In the genomic region with DNA sequence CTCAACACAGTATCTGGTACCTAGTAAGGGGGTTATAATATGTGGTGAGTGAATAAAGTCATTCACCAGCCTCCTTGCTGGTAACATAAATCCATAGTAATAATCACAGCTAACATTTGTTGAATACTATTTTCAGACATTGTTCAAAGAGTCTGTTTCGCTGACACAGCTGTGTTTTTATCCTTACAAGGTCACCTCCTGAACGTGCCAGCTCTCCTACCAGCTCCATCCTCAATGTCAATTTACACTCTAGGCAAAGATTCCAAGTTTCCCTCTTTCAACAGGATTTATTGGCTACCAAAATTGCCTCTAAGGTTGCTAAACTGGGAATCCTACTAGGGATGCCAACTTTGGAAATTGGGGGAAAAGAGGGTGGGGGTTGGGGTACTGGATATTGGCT, we compare ENCODE assay signal across 13 cellular contexts.
"Had no signal": no experiment of that assay in that cellular context is flagged by ENCODE, and none has a peak within 500 bp of the region (broad histone marks: within the 10 kb centered on the region; RNA-seq: fewer than 3 reads in every experiment).

No MANE protein-coding gene starts in this region.

- H3K27me3 ChIP-seq: brain microvascular endothelial cell, pancreas had no signal

- H3K36me3 ChIP-seq: brain microvascular endothelial cell, pancreas had no signal

- DNase-seq: activated CD4-positive, alpha-beta T cell treated with anti-CD3 and anti-CD28 coated beads, Interleukin-2, amount 50 U/mL, for 4 hours; activated CD4-positive, CD25-positive, alpha-beta regulatory T cell treated with anti-CD3 and anti-CD28 coated beads, Interleukin-2, amount 50 U/mL, for 72 hours; activated effector memory CD4-positive, alpha-beta T cell treated with Interleukin-2 at 50 U/mL for 16 hours; activated T-cell treated with anti-CD3 and anti-CD28 coated beads, Interleukin-2, amount 50 U/mL, for 1 hour; brain microvascular endothelial cell; head of caudate nucleus; mesendoderm; pancreas; small intestine; trophoblast cell had no signal

- H3K27me3 Mint-ChIP-seq: activated naive CD4-positive, alpha-beta T cell treated with anti-CD3 and anti-CD28 coated beads, Interleukin-2, amount 50 U/mL, for 24 hours had no signal

- H3K9me3 ChIP-seq: pancreas had no signal

- H3K4me1 Mint-ChIP-seq: activated naive CD4-positive, alpha-beta T cell treated with anti-CD3 and anti-CD28 coated beads, Interleukin-2, amount 50 U/mL, for 24 hours; stimulated activated effector memory CD8-positive, alpha-beta T cell treated with anti-CD3 and anti-CD28 coated beads, Interleukin-12 subunit alpha, Interleukin-12 subunit beta, amount 100 ng/mL, for 72 hours had no signal

- H3K9me3 Mint-ChIP-seq: activated naive CD4-positive, alpha-beta T cell treated with anti-CD3 and anti-CD28 coated beads, Interleukin-2, amount 50 U/mL, for 24 hours; stimulated activated effector memory CD8-positive, alpha-beta T cell treated with anti-CD3 and anti-CD28 coated beads, Interleukin-12 subunit alpha, Interleukin-12 subunit beta, amount 100 ng/mL, for 72 hours had no signal

- H3K4me3 Mint-ChIP-seq: activated naive CD4-positive, alpha-beta T cell treated with anti-CD3 and anti-CD28 coated beads, Interleukin-2, amount 50 U/mL, for 24 hours; stimulated activated effector memory CD8-positive, alpha-beta T cell treated with anti-CD3 and anti-CD28 coated beads, Interleukin-12 subunit alpha, Interleukin-12 subunit beta, amount 100 ng/mL, for 72 hours had no signal

- H3K27ac ChIP-seq: brain microvascular endothelial cell, pancreas had no signal

- H3K4me3 ChIP-seq: pancreas had no signal

- ATAC-seq: esophagus mucosa; stimulated activated effector memory CD8-positive, alpha-beta T cell treated with anti-CD3 and anti-CD28 coated beads, Interleukin-12 subunit alpha, Interleukin-12 subunit beta, amount 100 ng/mL, for 72 hours had no signal

- H3K36me3 Mint-ChIP-seq: activated naive CD4-positive, alpha-beta T cell treated with anti-CD3 and anti-CD28 coated beads, Interleukin-2, amount 50 U/mL, for 24 hours; stimulated activated effector memory CD8-positive, alpha-beta T cell treated with anti-CD3 and anti-CD28 coated beads, Interleukin-12 subunit alpha, Interleukin-12 subunit beta, amount 100 ng/mL, for 72 hours had no signal
